Comparison of ENCODE assay signal across 8 cellular contexts in the genomic region with DNA sequence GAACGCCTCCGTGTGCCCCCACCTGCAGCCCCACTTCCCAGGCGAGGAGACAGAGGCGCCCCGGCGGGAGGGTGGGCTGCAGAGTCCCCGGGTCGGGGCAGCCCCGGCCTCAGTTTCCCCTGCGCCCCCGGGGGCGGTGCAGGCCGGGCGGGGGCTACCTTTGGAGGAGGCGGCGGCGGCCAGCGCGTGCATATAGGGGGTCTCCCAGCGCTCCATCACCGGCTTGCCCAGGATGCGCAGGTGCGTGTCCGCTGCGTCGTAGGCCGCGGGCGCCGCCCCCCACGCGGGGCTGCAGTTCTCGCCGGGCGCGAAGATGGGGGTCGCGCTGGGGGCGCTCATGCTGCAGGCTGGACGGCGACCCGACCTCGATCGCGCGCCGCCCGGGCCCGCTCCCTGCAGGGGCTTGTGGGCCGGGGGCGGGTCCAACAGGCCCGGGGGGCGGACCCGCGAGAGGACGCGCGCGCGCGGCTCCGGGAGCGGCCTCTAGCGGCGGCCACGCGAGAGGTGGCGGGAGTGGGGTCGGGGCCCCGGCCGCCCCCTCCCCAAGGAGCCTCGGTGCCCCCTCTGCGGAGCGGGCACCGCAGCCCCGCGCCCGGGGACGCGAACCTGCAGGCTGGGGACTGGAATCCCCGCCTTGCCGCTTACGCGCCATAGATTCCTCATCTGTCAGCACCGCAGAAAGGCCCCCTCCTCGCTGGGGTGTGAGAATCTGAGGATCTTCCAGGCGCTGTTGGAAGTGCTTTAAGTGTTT. TPM values are rescaled to one million over a fixed set of nuclear protein-coding genes. Genes with fewer than 3 reads are reported as not detected.
DNase-seq lines count a peak whose midpoint lies in the region; ATAC-seq and TF ChIP-seq lines count a peak whose summit lies in the region.

GAMT (minus strand) TSS at position 405 of the 751 bp plus-strand sequence; CDS start at position 339, 66 bp downstream.

- H3K36me3 ChIP-seq in Caco-2 (ENCODE audit: control insufficient read depth, insufficient read depth, low read length): peaks cover 2% of the 10 kb centered on the region; the same call in 1 of the 2 replicates

- no peaks in the 10 kb centered on the region for H3K9me3 Mint-ChIP-seq in Caco-2 (ENCODE audit: unreplicated experiment)
- H3K9me3 Mint-ChIP-seq in central memory CD8-positive, alpha-beta T cell: no peaks in the 10 kb centered on the region

- no peaks in the 10 kb centered on the region for H3K9me3 ChIP-seq in Caco-2

- DNase-seq in Caco-2 (peak in 1 of 2 experiments; percentile 71), left lobe of liver (ENCODE audit: low spot score) (peak; percentile 75)
- DNase-seq in central memory CD8-positive, alpha-beta T cell (ENCODE audit: low spot score in 2 of 2): peak in 1 of 2 donors; percentile 34
- peak; percentile 66 for DNase-seq in stimulated activated CD4-positive, alpha-beta T cell treated with anti-CD3 and anti-CD28 coated beads, Interleukin-4, amount 100 ng/mL, for 1 hour

- intact Hi-C loops in Caco-2 (cut with micrococcal nuclease; ENCODE audit: unreplicated experiment): no loop called here

- TF ChIP-seq CTCF in Caco-2 (IDR thresholded peaks at IDR 0.05; ENCODE audit: insufficient read depth in 1 of 2, low read depth in 1 of 2, low read length in 1 of 2, severe bottlenecking in 1 of 2, unreplicated experiment in 1 of 2): peak in 1 of 2 experiments; percentile 62
- peak; percentile 86 for TF ChIP-seq CTCF in VCaP (conservative IDR thresholded peaks at IDR 0.05)

- H3K27ac Mint-ChIP-seq in Caco-2 (ENCODE audit: unreplicated experiment): peak within 1 kb of the TSS; percentile 29
- no peak within 1 kb of the TSS for H3K27ac Mint-ChIP-seq in central memory CD8-positive, alpha-beta T cell (ENCODE audit: low read depth)

- H3K4me1 ChIP-seq in Caco-2: peaks cover 9% of the 10 kb centered on the region

- peak within 1 kb of the TSS; percentile 54 for H3K4me3 ChIP-seq in Caco-2 (ENCODE audit: low read depth, low read length)

- no peaks in the 10 kb centered on the region for H3K4me1 Mint-ChIP-seq in Caco-2 (ENCODE audit: low read depth, unreplicated experiment)
- H3K4me1 Mint-ChIP-seq in central memory CD8-positive, alpha-beta T cell: peaks cover 6% of the 10 kb centered on the region

- H3K27ac ChIP-seq in VCaP: peak within 1 kb of the TSS; percentile 82

- CTCF ChIA-PET in Caco-2 (lab: Charles Lee): interaction anchor here (0.6 kb wide), 1 partner anchor 58 kb away, joined by 4 read pairs; no protein-coding TSS in a partner anchor

- H3K27me3 ChIP-seq in Caco-2 (replicated peaks; ENCODE audit: control insufficient read depth, insufficient read depth, low read length): no peaks in the 10 kb centered on the region

- H3K4me3 Mint-ChIP-seq in Caco-2 (ENCODE audit: unreplicated experiment): peak within 1 kb of the TSS; percentile 73
- H3K4me3 Mint-ChIP-seq in central memory CD8-positive, alpha-beta T cell: peak within 1 kb of the TSS; percentile 63

- peaks cover 27% of the 10 kb centered on the region for H3K36me3 Mint-ChIP-seq in Caco-2 (ENCODE audit: insufficient read depth, unreplicated experiment)
- peaks cover 8% of the 10 kb centered on the region for H3K36me3 Mint-ChIP-seq in central memory CD8-positive, alpha-beta T cell (ENCODE audit: insufficient read depth)

- POLR2A ChIA-PET in Caco-2 (lab: Charles Lee): no interaction called here

- no peaks in the 10 kb centered on the region for H3K27me3 Mint-ChIP-seq in Caco-2 (ENCODE audit: insufficient read depth, unreplicated experiment)
- H3K27me3 Mint-ChIP-seq in central memory CD8-positive, alpha-beta T cell: peaks cover 6% of the 10 kb centered on the region

- peak; percentile 49 for ATAC-seq in HG02798 (IDR thresholded peaks at IDR 0.05; ENCODE audit: poor library complexity, unreplicated experiment)
- ATAC-seq in central memory CD8-positive, alpha-beta T cell (replicated peaks; ENCODE audit: extremely low read depth, poor library complexity, severe bottlenecking): peak; percentile 67
- peak; percentile 60 for ATAC-seq in left lobe of liver
- ATAC-seq in HG02852 (IDR thresholded peaks at IDR 0.05; ENCODE audit: unreplicated experiment): no peak
- no peak for ATAC-seq in GM21619 (IDR thresholded peaks at IDR 0.05; ENCODE audit: unreplicated experiment)

- BruUV-seq in Caco-2 (replicated peaks; lab: Mats Ljungman, UMichigan): no TSS peak

RNA-seq across cellular contexts. Expression of gene GAMT, which starts in this region (rescaled TPM):
- 67.3 and 75.7 TPM in 2 replicates for total RNA-seq in Caco-2 (2022)
- total RNA-seq in left lobe of liver: 214 TPM

Comparison
In these comparisons a context has a peak if more than half of its experiments do, and no peak if none do; other contexts are left out.
1. ATAC-seq: peak in HG02798 (single experiment), central memory CD8-positive, alpha-beta T cell (single experiment) and left lobe of liver (single experiment); none in HG02852 (single experiment) and GM21619 (single experiment).